ENCODE assay signal across 27 cellular contexts in genomic region chr2:135528006-135528405, GRCh38.
"Had no signal": no experiment of that assay in that cellular context is flagged by ENCODE, and none has a peak within 500 bp of the region (broad histone marks: within the 10 kb centered on the region; RNA-seq: fewer than 3 reads in every experiment).

No MANE protein-coding gene starts in this region.

- H3K9me3 ChIP-seq: adrenal gland, body of pancreas, right atrium auricular region, stomach, tibial artery had no signal

- H3K27me3 ChIP-seq: adrenal gland, body of pancreas, cardiac muscle cell, dorsolateral prefrontal cortex, right atrium auricular region, stomach, tibial artery had no signal

- H3K27ac ChIP-seq: adrenal gland, body of pancreas, cardiac muscle cell, coronary artery, dorsolateral prefrontal cortex, right atrium auricular region, stomach, tibial artery, WERI-Rb-1 had no signal

- H3K27me3 Mint-ChIP-seq: activated naive CD8-positive, alpha-beta T cell treated with anti-CD3 and anti-CD28 coated beads for 36 hours; effector memory CD8-positive, alpha-beta T cell; naive B cell; stimulated activated naive B cell treated with anti-CD40 and anti-IgM and Interleukin-4, amounts not matched to agents 10 μg/mL and 1 μg/mL and 100 μg/mL, for 72 hours had no signal

- DNase-seq: activated CD4-positive, alpha-beta T cell treated with anti-CD3 and anti-CD28 coated beads for 48 hours; activated CD4-positive, alpha-beta T cell treated with anti-CD3 and anti-CD28 coated beads, Interleukin-2, amount 50 U/mL, for 48 hours; activated CD8-positive, alpha-beta memory T cell treated with anti-CD3 and anti-CD28 coated beads for 24 hours; activated effector memory CD4-positive, alpha-beta T cell treated with anti-CD3 and anti-CD28 coated beads, Interleukin-2, amount 50 U/mL, for 16 hours; activated naive CD4-positive, alpha-beta T cell treated with anti-CD3 and anti-CD28 coated beads for 36 hours; activated naive CD8-positive, alpha-beta T cell treated with anti-CD3 and anti-CD28 coated beads for 36 hours; adrenal gland; aorta; body of pancreas; dorsolateral prefrontal cortex; effector memory CD8-positive, alpha-beta T cell; head of caudate nucleus; hippocampal formation; left cardiac atrium; left ventricle myocardium superior; naive B cell; stimulated activated CD4-positive, alpha-beta T cell treated with anti-CD3 and anti-CD28 coated beads, Interleukin-15, amount 100 ng/mL, for 24 hours; stimulated activated CD4-positive, alpha-beta T cell treated with anti-CD3 and anti-CD28 coated beads, Interleukin-2, amount 100 ng/mL, for 24 hours; stimulated activated naive B cell treated with anti-CD40 and anti-IgM and Interleukin-4, amounts not matched to agents 10 μg/mL and 1 μg/mL and 100 μg/mL, for 72 hours; stomach; T1000; tibial artery; WERI-Rb-1 had no signal

- H3K4me3 Mint-ChIP-seq: activated naive CD4-positive, alpha-beta T cell treated with anti-CD3 and anti-CD28 coated beads for 36 hours; effector memory CD8-positive, alpha-beta T cell; stimulated activated naive B cell treated with anti-CD40 and anti-IgM and Interleukin-4, amounts not matched to agents 10 μg/mL and 1 μg/mL and 100 μg/mL, for 72 hours had no signal

- H3K27ac Mint-ChIP-seq: activated naive CD4-positive, alpha-beta T cell treated with anti-CD3 and anti-CD28 coated beads for 36 hours; stimulated activated naive B cell treated with anti-CD40 and anti-IgM and Interleukin-4, amounts not matched to agents 10 μg/mL and 1 μg/mL and 100 μg/mL, for 72 hours had no signal

- H3K9me3 Mint-ChIP-seq: activated naive CD4-positive, alpha-beta T cell treated with anti-CD3 and anti-CD28 coated beads for 36 hours; effector memory CD8-positive, alpha-beta T cell; naive B cell; stimulated activated naive B cell treated with anti-CD40 and anti-IgM and Interleukin-4, amounts not matched to agents 10 μg/mL and 1 μg/mL and 100 μg/mL, for 72 hours had no signal

- ATAC-seq: activated CD4-positive, CD25-positive, alpha-beta regulatory T cell treated with anti-CD3 and anti-CD28 coated beads, Interleukin-2, amount 50 U/mL, for 24 hours; body of pancreas; effector memory CD8-positive, alpha-beta T cell; left cardiac atrium; left ventricle myocardium superior; stimulated activated naive B cell treated with anti-CD40 and anti-IgM and Interleukin-4, amounts not matched to agents 10 μg/mL and 1 μg/mL and 100 μg/mL, for 72 hours had no signal

- H3K36me3 ChIP-seq: adrenal gland, cardiac muscle cell, right atrium auricular region, stomach, tibial artery, WERI-Rb-1 had no signal

- H3K4me3 ChIP-seq: adrenal gland, body of pancreas, cardiac muscle cell, coronary artery, dorsolateral prefrontal cortex, right atrium auricular region, stomach, tibial artery had no signal
